8 cellular contexts compared by ENCODE assay signal in the genomic region with DNA sequence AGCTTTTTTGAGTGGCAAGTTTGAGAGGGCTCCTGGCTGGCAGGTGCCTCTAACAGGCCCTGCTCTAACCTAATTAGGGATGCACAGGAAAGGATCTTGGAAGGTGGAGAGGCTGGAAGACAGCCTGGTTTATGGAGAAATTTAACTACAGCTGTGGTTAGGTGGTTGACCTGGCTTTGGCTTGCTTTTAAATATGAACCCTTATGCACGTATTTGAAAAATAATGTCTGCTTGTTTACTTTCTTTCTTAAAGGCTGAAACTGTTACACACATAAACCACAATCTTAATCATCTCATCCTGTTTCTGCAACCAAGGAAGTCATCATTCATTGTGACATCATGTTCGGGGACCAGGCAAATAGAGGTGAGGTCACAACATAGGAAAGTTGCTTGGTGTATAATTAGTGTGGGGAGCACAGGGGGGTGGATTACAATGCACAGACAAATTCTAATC. TPM values are rescaled to one million over a fixed set of nuclear protein-coding genes. Genes with fewer than 3 reads are reported as not detected.
DNase-seq lines count a peak whose midpoint lies in the region; ATAC-seq and TF ChIP-seq lines count a peak whose summit lies in the region.

No MANE protein-coding gene starts in this region.

- peak overlapping the region; percentile 75 for H3K27ac ChIP-seq in psoas muscle

- intact Hi-C loops in dendritic cell treated with granulocyte-macrophage colony-stimulating factor and Interleukin-4, amounts not matched to agents 40 ng/mL and 50 ng/mL, for 4 days (cut with micrococcal nuclease) = no loop called here
- intact Hi-C loops in psoas muscle (cut with DNase I) = no loop called here

- peaks cover 67% of the 10 kb centered on the region for H3K36me3 Mint-ChIP-seq in T-helper 2 cell treated with Interferon-gamma antibody and Interleukin-4, amounts not matched to agents 5 μg/mL and 100 μg/mL, for 36 hours (ENCODE audit: low read depth)
- peaks cover 89% of the 10 kb centered on the region for H3K36me3 Mint-ChIP-seq in dendritic cell treated with granulocyte-macrophage colony-stimulating factor and Interleukin-4, amounts not matched to agents 40 ng/mL and 50 ng/mL, for 4 days (ENCODE audit: low read depth)

- peak; percentile 54 to 74 (median 70) for ATAC-seq in psoas muscle
- no peak for ATAC-seq in HG02798 (IDR thresholded peaks at IDR 0.05; ENCODE audit: poor library complexity, unreplicated experiment)
- ATAC-seq in GM18868 (IDR thresholded peaks at IDR 0.05; ENCODE audit: unreplicated experiment) = no peak

- H3K4me3 Mint-ChIP-seq in T-helper 2 cell treated with Interferon-gamma antibody and Interleukin-4, amounts not matched to agents 5 μg/mL and 100 μg/mL, for 36 hours = peak overlapping the region; percentile 62
- no peak overlapping the region for H3K4me3 Mint-ChIP-seq in dendritic cell treated with granulocyte-macrophage colony-stimulating factor and Interleukin-4, amounts not matched to agents 40 ng/mL and 50 ng/mL, for 4 days

- H3K4me3 ChIP-seq in HFF-Myc (replicated peaks; ENCODE audit: low read depth, low read length) (no peak overlapping the region), psoas muscle (no peak overlapping the region)

- H3K27me3 ChIP-seq in psoas muscle (ENCODE audit: insufficient read depth in 3 of 3, low read length in 2 of 3) = no peaks in the 10 kb centered on the region

- peaks cover 7% of the 10 kb centered on the region for H3K9me3 ChIP-seq in psoas muscle

- DNase-seq in AG09319 (ENCODE audit: extremely low read depth, low read depth) = peak; percentile 57
- peak; percentile 52 for DNase-seq in HFF-Myc (ENCODE audit: extremely low read depth, low read depth)
- DNase-seq in T-helper 2 cell treated with Interferon-gamma antibody and Interleukin-4, amounts not matched to agents 5 μg/mL and 100 μg/mL, for 36 hours (ENCODE audit: low spot score) = peak; percentile 62
- no peak for DNase-seq in psoas muscle
- DNase-seq in NCI-H1436 treated with DMSO at 0.1 percent for 48 hours (lab: John Stamatoyannopoulos, UW) = no peak

- 40 to 51% (median 50%) methylated on average over 2 of the region's 2 CpGs for WGBS in psoas muscle, 3 donors

- H3K4me1 Mint-ChIP-seq in T-helper 2 cell treated with Interferon-gamma antibody and Interleukin-4, amounts not matched to agents 5 μg/mL and 100 μg/mL, for 36 hours (ENCODE audit: low read depth) = peaks cover 52% of the 10 kb centered on the region
- peaks cover 55% of the 10 kb centered on the region for H3K4me1 Mint-ChIP-seq in dendritic cell treated with granulocyte-macrophage colony-stimulating factor and Interleukin-4, amounts not matched to agents 40 ng/mL and 50 ng/mL, for 4 days (ENCODE audit: low read depth)

- H3K27ac Mint-ChIP-seq in T-helper 2 cell treated with Interferon-gamma antibody and Interleukin-4, amounts not matched to agents 5 μg/mL and 100 μg/mL, for 36 hours = peak overlapping the region; percentile 84
- H3K27ac Mint-ChIP-seq in dendritic cell treated with granulocyte-macrophage colony-stimulating factor and Interleukin-4, amounts not matched to agents 40 ng/mL and 50 ng/mL, for 4 days = peak overlapping the region; percentile 57

- H3K9me3 Mint-ChIP-seq in T-helper 2 cell treated with Interferon-gamma antibody and Interleukin-4, amounts not matched to agents 5 μg/mL and 100 μg/mL, for 36 hours = peaks cover 16% of the 10 kb centered on the region
- no peaks in the 10 kb centered on the region for H3K9me3 Mint-ChIP-seq in dendritic cell treated with granulocyte-macrophage colony-stimulating factor and Interleukin-4, amounts not matched to agents 40 ng/mL and 50 ng/mL, for 4 days

- no peak for TF ChIP-seq CTCF in AG09319 (IDR thresholded peaks at IDR 0.05; ENCODE audit: low read depth, low read length)
- no peak for TF ChIP-seq CTCF in HFF-Myc (IDR thresholded peaks at IDR 0.05; ENCODE audit: low read depth, low read length, missing control alignments)
- TF ChIP-seq CTCF in psoas muscle (IDR thresholded peaks at IDR 0.05) = no peak

- H3K36me3 ChIP-seq in psoas muscle (ENCODE audit: insufficient read depth in 1 of 2, low read depth in 1 of 2) = peaks cover 6 to 47% of the 10 kb centered on the region in 2 donors

- H3K4me1 ChIP-seq in psoas muscle = peaks cover 18% of the 10 kb centered on the region

- H3K27me3 Mint-ChIP-seq in T-helper 2 cell treated with Interferon-gamma antibody and Interleukin-4, amounts not matched to agents 5 μg/mL and 100 μg/mL, for 36 hours (ENCODE audit: low read depth) = no peaks in the 10 kb centered on the region
- H3K27me3 Mint-ChIP-seq in dendritic cell treated with granulocyte-macrophage colony-stimulating factor and Interleukin-4, amounts not matched to agents 40 ng/mL and 50 ng/mL, for 4 days = no peaks in the 10 kb centered on the region

RNA-seq across cellular contexts. Expression of gene DHRS13, which starts 23.1 kb away (rescaled TPM):
- total RNA-seq in psoas muscle = 1 to 10 TPM in 2 of 4 donors, under 1 TPM in 2; 0.48 to 2.1 (median 1.1) TPM
- 1 to 10 TPM; 1.1 to 2.7 (median 1.2) TPM for polyA plus RNA-seq in psoas muscle

RNA-seq across cellular contexts. Expression of gene PHF12, which starts 25.4 kb away (rescaled TPM):
- 10 to 100 TPM; 22.3 to 28.6 (median 24.4) TPM for total RNA-seq in psoas muscle
- polyA plus RNA-seq in psoas muscle = 10 to 100 TPM in 1 of 3 donors, 1 to 10 TPM in 2; 7.3 to 12.1 (median 7.7) TPM

RNA-seq across cellular contexts. Expression of gene FLOT2, which starts 28.4 kb away (rescaled TPM):
- total RNA-seq in psoas muscle = 10 to 100 TPM; 40.8 to 81.1 (median 43.9) TPM
- polyA plus RNA-seq in psoas muscle = 10 to 100 TPM; 30.4 to 35.3 (median 34.0) TPM

Comparison
In these comparisons a context has a peak if more than half of its experiments do, and no peak if none do; other contexts are left out.
1. DNase-seq: peak in AG09319 (single experiment), HFF-Myc (single experiment) and T-helper 2 cell treated with Interferon-gamma antibody and Interleukin-4, amounts not matched to agents 5 μg/mL and 100 μg/mL, for 36 hours (single experiment); none in psoas muscle (0 of 2) and NCI-H1436 treated with DMSO at 0.1 percent for 48 hours (single experiment).
2. ATAC-seq: peak in psoas muscle (4 of 4); none in HG02798 (single experiment) and GM18868 (single experiment).